ENCODE assay signal across 16 cellular contexts in genomic region chr16:89046491-89046890, GRCh38.
"Had no signal": no experiment of that assay in that cellular context is flagged by ENCODE, and none has a peak within 500 bp of the region (broad histone marks: within the 10 kb centered on the region; RNA-seq: fewer than 3 reads in every experiment).

No MANE protein-coding gene starts in this region.

- H3K36me3 ChIP-seq: neural progenitor cell, tibial artery, WERI-Rb-1 had no signal

- ATAC-seq: effector memory CD8-positive, alpha-beta T cell; left lobe of liver; psoas muscle had no signal

- H3K9me3 ChIP-seq: psoas muscle, tibial artery had no signal

- H3K4me2 ChIP-seq: neural progenitor cell had no signal

- DNase-seq: activated CD4-positive, alpha-beta T cell treated with anti-CD3 and anti-CD28 coated beads for 1 hour; effector memory CD8-positive, alpha-beta T cell; foreskin fibroblast; hypothalamus; islet precursor cell; mammary epithelial cell; midbrain; stimulated activated CD8-positive, alpha-beta memory T cell treated with anti-CD3 and anti-CD28 coated beads, Interleukin-4, amount 100 ng/mL, for 48 hours; stimulated activated naive CD4-positive, alpha-beta T cell treated with Interleukin-2 at 50 U/mL for 16 hours; substantia nigra; SW 1271; tibial artery; WERI-Rb-1 had no signal

- H3K4me1 ChIP-seq: psoas muscle had no signal

- H2AFZ ChIP-seq: neural progenitor cell had no signal

- H3K27ac ChIP-seq: neural progenitor cell, psoas muscle, tibial artery, WERI-Rb-1 had no signal

- H3K27me3 ChIP-seq: neural progenitor cell had no signal

- H3K4me3 ChIP-seq: neural progenitor cell, psoas muscle, tibial artery had no signal

- H3K9ac ChIP-seq: neural progenitor cell had no signal
